Comparison of ENCODE assay signal across 9 cellular contexts in genomic region chr1:59057211-59057694, GRCh38.
A peak's percentile ranks its signal among the peaks of the same experiment; 100 is the strongest.
DNase-seq lines count a peak whose midpoint lies in the region; ATAC-seq, FAIRE-seq and TF ChIP-seq lines count a peak whose summit lies in the region.
"Had no signal": no experiment of that assay in that cellular context is flagged by ENCODE, and none has a peak within 500 bp of the region (broad histone marks: within the 10 kb centered on the region; RNA-seq: fewer than 3 reads in every experiment).

No MANE protein-coding gene starts in this region.

- no peak for ATAC-seq in activated CD8-positive, alpha-beta memory T cell treated with anti-CD3 and anti-CD28 coated beads, Interleukin-2, amount 10 ng/mL, durations not matched to agents 7 days and 5 days
- no peak for ATAC-seq in GM21447 (IDR thresholded peaks at IDR 0.05; ENCODE audit: unreplicated experiment)
- no peak for ATAC-seq in GM19351 (IDR thresholded peaks at IDR 0.05; ENCODE audit: unreplicated experiment)

- peak overlapping the region; percentile 9 for H4K91ac ChIP-seq in H1 (replicated peaks; ENCODE audit: insufficient read length, low read length)

- peaks cover 2% of the 10 kb centered on the region; the same call in 1 of the 2 replicates for H3K23me2 ChIP-seq in H1 (ENCODE audit: low read depth, low read length)

- H4K8ac ChIP-seq in H1 (ENCODE audit: extremely low read depth, insufficient read depth, low read length): no peak overlapping the region; the same call in 1 of the 2 replicates

- H3K4me2 ChIP-seq in H1 (ENCODE audit: insufficient read depth in 1 of 2, low read depth in 2 of 2, low read length in 2 of 2): no peak overlapping the region

- TF ChIP-seq POLR2A in H1 (IDR thresholded peaks at IDR 0.05; ENCODE audit: control extremely low read depth in 1 of 2, low read depth in 2 of 2, low read length in 2 of 2): no peak

- H3K18ac ChIP-seq in H1 (ENCODE audit: extremely low read depth, low read length): peak overlapping the region; percentile 66; the same call in 1 of the 2 replicates

- H3K56ac ChIP-seq in H1 (replicated peaks; ENCODE audit: insufficient read length, low read depth, low read length): no peak overlapping the region

- WGBS in H1 (ENCODE audit: extremely low coverage in 1 of 2, insufficient coverage in 1 of 2, insufficient read length in 1 of 2, insufficient replicate concordance in 2 of 2, low coverage in 1 of 2, low lambda C conversion rate in 2 of 2, missing lambda C conversion rate in 1 of 2), 2 experiments: 77% methylated on average over 6 of the region's 6 CpGs; no CpG with 5 or more reads in 1 of the 2 experiments

- H3K4me1 Mint-ChIP-seq in activated CD8-positive, alpha-beta memory T cell treated with anti-CD3 and anti-CD28 coated beads, Interleukin-2, amount 10 ng/mL, durations not matched to agents 7 days and 5 days: peaks cover 8% of the 10 kb centered on the region

- 0 out of 2 replicates have a peak overlapping the region, but pooled peaks have one; percentile 11 for H3K27ac ChIP-seq in H1 (ENCODE audit: low read depth, low read length)

- FAIRE-seq in H1 (lab: Jason Lieb, UNC): no peak
- FAIRE-seq: GM18507 had no signal

- TF ChIP-seq EP300 in H1 (IDR thresholded peaks at IDR 0.05; ENCODE audit: borderline replicate concordance in 1 of 2, low read depth in 2 of 2, low read length in 2 of 2): no peak

- TF ChIP-seq CTCF in AG10803 (conservative IDR thresholded peaks at IDR 0.05; ENCODE audit: low read length) (peak; percentile 26), H1 (IDR thresholded peaks at IDR 0.05; ENCODE audit: control extremely low read depth in 1 of 3, insufficient read depth in 1 of 3, low read depth in 1 of 3, low read length in 3 of 3) (no peak)

- H2BK12ac ChIP-seq in H1 (ENCODE audit: low read depth, low read length): peak overlapping the region; percentile 91

- POLR2A ChIA-PET in H1 (lab: Charles Lee; ENCODE audit: partially characterized antibody): no interaction called here

- H2BK15ac ChIP-seq in H1 (ENCODE audit: low read length): no peak overlapping the region

- no peaks in the 10 kb centered on the region; a peak in 1 of 4 replicates for H3K9me3 ChIP-seq in H1 (ENCODE audit: insufficient read depth in 2 of 2, low read depth in 1 of 2, low read length in 1 of 2)
- no peaks in the 10 kb centered on the region for H3K9me3 ChIP-seq in mucosa of stomach (ENCODE audit: control insufficient read depth, low read length)

- peak overlapping the region; percentile 23 for H3K4ac ChIP-seq in H1 (replicated peaks; ENCODE audit: insufficient read length, low read depth, low read length)

- H3K36me3 ChIP-seq in H1 (ENCODE audit: control insufficient read depth in 2 of 4, insufficient read depth in 4 of 4, low read length in 3 of 4) (no peaks in the 10 kb centered on the region), mucosa of stomach (ENCODE audit: control insufficient read depth, insufficient read depth, low read length) (no peaks in the 10 kb centered on the region)

- H2AFZ ChIP-seq in H1 (ENCODE audit: low read length): no peak overlapping the region

- TF ChIP-seq RAD21 in H1 (IDR thresholded peaks at IDR 0.05 in 1 of 2, conservative IDR thresholded peaks at IDR 0.05 in 1 of 2; ENCODE audit: low read depth in 2 of 2, low read length in 2 of 2): peak in 1 of 2 experiments; percentile 6; a peak in 1 of 4 replicates

- H4K5ac ChIP-seq in H1 (ENCODE audit: insufficient read length, low read depth, low read length): no peak overlapping the region

- H3K14ac ChIP-seq in H1 (ENCODE audit: insufficient read length): no peak overlapping the region

- H2BK120ac ChIP-seq in H1 (replicated peaks; ENCODE audit: low read depth, low read length): no peak overlapping the region

- DNase-seq in AG10803 (ENCODE audit: low read depth) (peak; percentile 99), NCI-H2029 (lab: John Stamatoyannopoulos, UW) (peak; percentile 90), H1 (ENCODE audit: low read depth in 1 of 2, low spot score in 2 of 2) (no peak), NCI-H82 (lab: John Stamatoyannopoulos, UW) (no peak)
- no peak for DNase-seq in activated CD8-positive, alpha-beta memory T cell treated with anti-CD3 and anti-CD28 coated beads, Interleukin-2, amount 10 ng/mL, durations not matched to agents 7 days and 5 days

- no peaks in the 10 kb centered on the region for H4K20me1 ChIP-seq in H1 (replicated peaks in 1 of 2; ENCODE audit: control insufficient read depth in 1 of 2, insufficient read depth in 2 of 2, low read length in 2 of 2)

- peak overlapping the region; percentile 67 for H2BK5ac ChIP-seq in H1 (ENCODE audit: low read depth, low read length)

- H3K27me3 Mint-ChIP-seq in activated CD8-positive, alpha-beta memory T cell treated with anti-CD3 and anti-CD28 coated beads, Interleukin-2, amount 10 ng/mL, durations not matched to agents 7 days and 5 days: no peaks in the 10 kb centered on the region

- CTCF ChIA-PET in H1 (lab: Charles Lee; ENCODE audit: partially characterized antibody): no interaction called here
- CTCF ChIA-PET in activated CD8-positive, alpha-beta memory T cell treated with anti-CD3 and anti-CD28 coated beads, Interleukin-2, amount 10 ng/mL, durations not matched to agents 7 days and 5 days (lab: Charles Lee): no interaction called here

- no peaks in the 10 kb centered on the region for H3K79me2 ChIP-seq in H1 (ENCODE audit: control insufficient read depth in 1 of 2, insufficient read depth in 2 of 2, low read length in 2 of 2)

- peaks cover 5% of the 10 kb centered on the region for H3K36me3 Mint-ChIP-seq in activated CD8-positive, alpha-beta memory T cell treated with anti-CD3 and anti-CD28 coated beads, Interleukin-2, amount 10 ng/mL, durations not matched to agents 7 days and 5 days

- H3K79me1 ChIP-seq in H1 (ENCODE audit: low read depth, low read length): no peaks in the 10 kb centered on the region

- peaks cover 2 to 13% (median 10%) of the 10 kb centered on the region in 4 experiments; a peak in 4 of 7 replicates for H3K4me1 ChIP-seq in H1 (replicated peaks in 1 of 4; ENCODE audit: control insufficient read depth in 3 of 4, insufficient read depth in 4 of 4, low read length in 3 of 4)
- peaks cover 44% of the 10 kb centered on the region for H3K4me1 ChIP-seq in mucosa of stomach (ENCODE audit: control insufficient read depth, insufficient read depth, low read length)

- no peak overlapping the region for H2AK5ac ChIP-seq in H1 (ENCODE audit: low read depth, low read length)

- H3K9ac ChIP-seq in H1 (replicated peaks in 1 of 4; ENCODE audit: extremely low read depth in 1 of 4, low read depth in 3 of 4, low read length in 3 of 4) (no peak overlapping the region), mucosa of stomach (ENCODE audit: low read length) (peak overlapping the region; percentile 16)

- H3K4me3 ChIP-seq in AG10803 (ENCODE audit: low read length) (peak overlapping the region; percentile 23; the same call in 1 of the 2 replicates), H1 (ENCODE audit: extremely low read depth in 1 of 4, insufficient read depth in 2 of 4, low read depth in 3 of 4, low read length in 4 of 4) (no peak overlapping the region), mucosa of stomach (ENCODE audit: low read length) (no peak overlapping the region)

- no peak overlapping the region for H3K23ac ChIP-seq in H1 (ENCODE audit: insufficient read length)

- no peak overlapping the region for H2BK20ac ChIP-seq in H1 (ENCODE audit: low read length)

- H3K27me3 ChIP-seq in H1 (replicated peaks in 1 of 4; ENCODE audit: control insufficient read depth in 3 of 4, extremely low read depth in 1 of 4, insufficient read depth in 3 of 4, low read length in 3 of 4) (no peaks in the 10 kb centered on the region), mucosa of stomach (ENCODE audit: control insufficient read depth, insufficient read depth, low read length) (no peaks in the 10 kb centered on the region)

- no peak overlapping the region for H3K4me3 Mint-ChIP-seq in activated CD8-positive, alpha-beta memory T cell treated with anti-CD3 and anti-CD28 coated beads, Interleukin-2, amount 10 ng/mL, durations not matched to agents 7 days and 5 days

- no peaks in the 10 kb centered on the region for H3K9me3 Mint-ChIP-seq in activated CD8-positive, alpha-beta memory T cell treated with anti-CD3 and anti-CD28 coated beads, Interleukin-2, amount 10 ng/mL, durations not matched to agents 7 days and 5 days (ENCODE audit: low read depth)

- H3K27ac Mint-ChIP-seq in activated CD8-positive, alpha-beta memory T cell treated with anti-CD3 and anti-CD28 coated beads, Interleukin-2, amount 10 ng/mL, durations not matched to agents 7 days and 5 days: no peak overlapping the region

TF ChIP-seq in H1, 55 proteins besides CTCF, POLR2A, EP300 and RAD21:
- TF ChIP-seq BRCA1 (IDR thresholded peaks at IDR 0.05; ENCODE audit: low read depth, low read length): no peak
- 0 out of 2 replicates have a peak, but pooled peaks have one; percentile 21 for TF ChIP-seq TCF12 (IDR thresholded peaks at IDR 0.05; ENCODE audit: low read depth, low read length)
- TF ChIP-seq CEBPB (IDR thresholded peaks at IDR 0.05; ENCODE audit: low read depth, low read length): peak; percentile 72
TF ChIP-seq in H1: peak in this region for 2.

Comparison
In these comparisons a context has a peak if more than half of its experiments do, and no peak if none do; other contexts are left out.
1. DNase-seq: peak in AG10803 (single experiment) and NCI-H2029 (single experiment); none in H1 (0 of 2), NCI-H82 (single experiment) and activated CD8-positive, alpha-beta memory T cell treated with anti-CD3 and anti-CD28 coated beads, Interleukin-2, amount 10 ng/mL, durations not matched to agents 7 days and 5 days (single experiment).